ENCODE assay signal across 16 cellular contexts in the genomic region with DNA sequence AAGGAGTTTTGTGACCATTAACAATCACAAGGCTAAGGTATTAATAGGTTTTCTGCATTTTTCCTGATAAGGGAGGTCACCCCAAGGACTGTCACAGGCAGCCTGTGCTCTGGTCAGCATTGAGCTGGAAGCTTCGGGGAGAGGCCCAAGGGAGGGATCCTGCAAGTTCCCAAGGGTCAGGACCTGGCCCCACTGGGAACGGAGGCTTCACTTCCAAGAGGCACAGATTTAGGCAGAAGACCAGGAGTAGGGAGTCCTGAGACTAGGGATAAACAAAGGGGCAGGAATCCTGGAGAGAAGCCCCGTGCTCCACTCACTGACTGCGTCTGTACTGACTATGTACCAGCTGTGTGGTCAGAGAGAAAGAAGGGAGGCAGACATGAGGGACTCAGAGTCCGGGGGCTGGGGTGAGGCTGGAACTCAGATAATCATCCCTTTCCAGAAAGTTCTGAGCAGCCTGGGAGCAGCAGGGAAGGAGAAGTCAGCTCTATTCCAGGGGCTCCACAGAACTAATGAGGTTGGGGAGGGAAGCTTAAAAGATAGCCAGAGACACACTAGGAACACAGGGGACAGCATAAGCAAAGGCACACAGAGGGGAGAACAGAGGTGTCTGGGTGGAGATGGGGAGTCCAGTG. TPM values are rescaled to one million over a fixed set of nuclear protein-coding genes. Genes with fewer than 3 reads are reported as not detected.
DNase-seq lines count a peak whose midpoint lies in the region; ATAC-seq and TF ChIP-seq lines count a peak whose summit lies in the region.
"Had no signal": no experiment of that assay in that cellular context is flagged by ENCODE, and none has a peak within 500 bp of the region (broad histone marks: within the 10 kb centered on the region; RNA-seq: fewer than 3 reads in every experiment).

No MANE protein-coding gene starts in this region.

- intact Hi-C loops in right lobe of liver (cut with DNase I): no loop called here

- no peak overlapping the region for H3K4me2 ChIP-seq in smooth muscle cell

- WGBS in right lobe of liver (ENCODE audit: insufficient coverage, low coverage, low lambda C conversion rate, missing lambda C conversion rate): 78% methylated on average over 3 of the region's 5 CpGs
- WGBS in smooth muscle cell (ENCODE audit: low lambda C conversion rate): 84% methylated on average over 5 of the region's 5 CpGs

- DNase-seq in T-helper 1 cell (no peak), T-helper 17 cell (no peak), right lobe of liver (peak in 1 of 3 donors; percentile 40), smooth muscle cell (lab: John Stamatoyannopoulos, UW; ENCODE audit: unreplicated experiment) (no peak), middle frontal gyrus (ENCODE audit: extremely low spot score, low spot score) (no peak)
- no peak for DNase-seq in activated CD4-positive, CD25-positive, alpha-beta regulatory T cell (lab: John Stamatoyannopoulos, UW)
- DNase-seq: GOT3; NCI-H1092; NCI-H526 treated with DMSO at 0.1 percent for 48 hours; stimulated activated CD4-positive, alpha-beta T cell treated with anti-CD3 and anti-CD28 coated beads, Interleukin-4, amount 100 ng/mL, for 24 hours had no signal

- ATAC-seq in T-helper 17 cell: no peak
- no peak for ATAC-seq in right lobe of liver
- ATAC-seq in GM21447 (IDR thresholded peaks at IDR 0.05; ENCODE audit: unreplicated experiment): no peak

- no peak for TF ChIP-seq POLR2A in right lobe of liver (IDR thresholded peaks at IDR 0.05)

- H3K4me1 ChIP-seq in right lobe of liver (peaks cover 0 to 46% (median 28%) of the 10 kb centered on the region in 4 donors), smooth muscle cell (ENCODE audit: low read depth) (peaks cover 14% of the 10 kb centered on the region)
- H3K4me1 ChIP-seq: SJCRH30 had no signal

- no peaks in the 10 kb centered on the region for H3K9me3 ChIP-seq in T-helper 17 cell (ENCODE audit: control insufficient read depth, low read length, poor library complexity, severe bottlenecking)
- no peaks in the 10 kb centered on the region for H3K9me3 ChIP-seq in right lobe of liver
- H3K9me3 ChIP-seq in smooth muscle cell (replicated peaks; ENCODE audit: low read depth): no peaks in the 10 kb centered on the region
- H3K9me3 ChIP-seq: ovary, SJCRH30 had no signal

- H3K4me3 Mint-ChIP-seq in T-helper 1 cell treated with Interleukin-12 subunit alpha and Interleukin-12 subunit beta and Interleukin-4 antibody, amounts not matched to agents 30 μg/mL and 1 μg/mL, for 36 hours: no peak overlapping the region
- no peak overlapping the region for H3K4me3 Mint-ChIP-seq in T-helper 17 cell

- H3K27ac Mint-ChIP-seq in T-helper 1 cell treated with Interleukin-12 subunit alpha and Interleukin-12 subunit beta and Interleukin-4 antibody, amounts not matched to agents 30 μg/mL and 1 μg/mL, for 36 hours: peak overlapping the region; percentile 34
- peak overlapping the region; percentile 95 for H3K27ac Mint-ChIP-seq in T-helper 17 cell

- peaks cover 52% of the 10 kb centered on the region for H3K36me3 Mint-ChIP-seq in T-helper 1 cell treated with Interleukin-12 subunit alpha and Interleukin-12 subunit beta and Interleukin-4 antibody, amounts not matched to agents 30 μg/mL and 1 μg/mL, for 36 hours (ENCODE audit: low read depth)
- peaks cover 27% of the 10 kb centered on the region for H3K36me3 Mint-ChIP-seq in T-helper 17 cell (ENCODE audit: low read depth)

- peaks cover 42% of the 10 kb centered on the region for H3K4me1 Mint-ChIP-seq in T-helper 1 cell treated with Interleukin-12 subunit alpha and Interleukin-12 subunit beta and Interleukin-4 antibody, amounts not matched to agents 30 μg/mL and 1 μg/mL, for 36 hours (ENCODE audit: low read depth)
- peaks cover 56% of the 10 kb centered on the region for H3K4me1 Mint-ChIP-seq in T-helper 17 cell

- H3K27me3 ChIP-seq in right lobe of liver (no peaks in the 10 kb centered on the region), smooth muscle cell (ENCODE audit: low read depth) (no peaks in the 10 kb centered on the region)
- H3K27me3 ChIP-seq: ovary, SJCRH30 had no signal

- H3K36me3 ChIP-seq in right lobe of liver (peaks cover 3 to 66% (median 34%) of the 10 kb centered on the region in 4 donors), smooth muscle cell (ENCODE audit: low read depth) (no peaks in the 10 kb centered on the region)
- H3K36me3 ChIP-seq: ovary had no signal

- H3F3A ChIP-seq in smooth muscle cell (ENCODE audit: low read depth): peaks cover 11% of the 10 kb centered on the region

- H3K4me3 ChIP-seq in right lobe of liver (no peak overlapping the region), smooth muscle cell (no peak overlapping the region)
- H3K4me3 ChIP-seq: ovary, SJCRH30 had no signal

- peaks cover 33% of the 10 kb centered on the region for H3K79me2 ChIP-seq in smooth muscle cell (ENCODE audit: low read depth)

- no peaks in the 10 kb centered on the region for H3K9me3 Mint-ChIP-seq in T-helper 1 cell treated with Interleukin-12 subunit alpha and Interleukin-12 subunit beta and Interleukin-4 antibody, amounts not matched to agents 30 μg/mL and 1 μg/mL, for 36 hours

- peak overlapping the region; percentile 10 for H3K9ac ChIP-seq in smooth muscle cell (ENCODE audit: low read depth)

- no peaks in the 10 kb centered on the region for H3K27me3 Mint-ChIP-seq in T-helper 1 cell treated with Interleukin-12 subunit alpha and Interleukin-12 subunit beta and Interleukin-4 antibody, amounts not matched to agents 30 μg/mL and 1 μg/mL, for 36 hours (ENCODE audit: low read depth)
- H3K27me3 Mint-ChIP-seq in T-helper 17 cell: no peaks in the 10 kb centered on the region

- no peak for TF ChIP-seq CTCF in right lobe of liver (IDR thresholded peaks at IDR 0.05)
- TF ChIP-seq CTCF in smooth muscle cell (IDR thresholded peaks at IDR 0.05; ENCODE audit: borderline replicate concordance, insufficient read depth, poor library complexity, severe bottlenecking): no peak

- H3K27ac ChIP-seq in right lobe of liver (peak overlapping the region in 2 of 3 donors; percentile 9 to 21), smooth muscle cell (ENCODE audit: low read depth) (peak overlapping the region; percentile 91)
- H3K27ac ChIP-seq: 22Rv1, ovary, SJCRH30, WERI-Rb-1 had no signal

- H4K20me1 ChIP-seq in smooth muscle cell (ENCODE audit: low read depth): peaks cover 43% of the 10 kb centered on the region

- no peak overlapping the region for H2AFZ ChIP-seq in smooth muscle cell (ENCODE audit: low read depth)

RNA-seq across cellular contexts. Expression of a gene that starts 37.8 kb away (rescaled TPM):
- 100 to 1,000 TPM; 106 to 126 TPM for total RNA-seq in T-helper 17 cell
- 100 to 1,000 TPM in 1 of 6 experiments, 10 to 100 TPM in 5; 48.5 to 145 (median 79.5) TPM for total RNA-seq in right lobe of liver
- total RNA-seq in smooth muscle cell: 46.9 and 56.3 TPM in 2 replicates
- polyA plus RNA-seq in smooth muscle cell: 49.2 and 49.3 TPM in 2 replicates

RNA-seq across cellular contexts. Expression of a gene that starts 52.9 kb away (rescaled TPM):
- 10 to 100 TPM; 20.6 to 21.2 TPM for total RNA-seq in T-helper 17 cell
- total RNA-seq in right lobe of liver: 10 to 100 TPM in 2 of 6 experiments, 1 to 10 TPM in 4; 7.0 to 10.4 (median 8.5) TPM
- 17.4 and 18.8 TPM in 2 replicates for total RNA-seq in smooth muscle cell
- polyA plus RNA-seq in smooth muscle cell: 13.7 and 15.1 TPM in 2 replicates
